In the genomic region with DNA sequence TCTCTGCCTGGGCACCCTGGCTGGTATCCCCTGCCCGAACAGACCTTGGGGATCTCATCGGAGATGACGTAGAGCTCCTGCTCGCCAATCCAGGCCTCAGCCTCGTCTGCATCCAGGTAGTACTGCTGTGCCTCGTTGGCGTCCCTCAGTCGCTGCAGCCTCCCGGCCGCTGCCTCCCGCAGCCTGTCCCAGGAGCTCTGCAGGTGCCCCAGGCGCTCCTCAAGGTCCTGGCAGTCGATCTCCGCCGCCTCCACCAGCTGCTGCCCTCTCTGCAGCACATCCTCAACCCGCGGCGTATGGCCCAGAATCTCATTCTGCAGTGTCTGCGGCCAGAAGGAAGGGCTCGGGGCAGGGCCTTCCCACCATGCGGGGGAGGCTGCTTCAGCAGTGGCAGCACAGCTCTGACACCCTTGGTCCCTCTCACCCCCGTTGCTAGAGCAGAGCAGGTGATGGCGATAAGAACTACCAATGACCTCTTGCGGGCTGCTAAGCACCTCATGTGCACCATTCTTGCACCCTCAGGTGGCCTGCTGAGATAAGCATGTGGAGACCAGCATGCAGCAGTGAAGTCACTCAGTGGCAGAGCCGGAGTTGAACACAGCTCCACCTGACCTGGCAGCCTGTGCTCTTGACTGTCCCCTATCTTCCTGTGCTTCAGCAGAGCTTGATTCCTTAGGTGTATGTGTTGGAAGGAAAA, we compare ENCODE assay signal across 16 cellular contexts.
DNase-seq lines count a peak whose midpoint lies in the region; ATAC-seq, FAIRE-seq and TF ChIP-seq lines count a peak whose summit lies in the region.
"Had no signal": no experiment of that assay in that cellular context is flagged by ENCODE, and none has a peak within 500 bp of the region (broad histone marks: within the 10 kb centered on the region; RNA-seq: fewer than 3 reads in every experiment).

No MANE protein-coding gene starts in this region.

- no peak overlapping the region for H3K4ac ChIP-seq in H1 (replicated peaks; ENCODE audit: insufficient read length, low read depth, low read length)

- H2BK12ac ChIP-seq in H1 (ENCODE audit: low read depth, low read length), result peak overlapping the region; percentile 39; the same call in 1 of the 2 replicates

- ATAC-seq in K562, result peak; percentile 73
- no peak for ATAC-seq in GM21717 (IDR thresholded peaks at IDR 0.05; ENCODE audit: unreplicated experiment)
- ATAC-seq: GM12878, GM23338 had no signal

- H2BK120ac ChIP-seq in H1 (replicated peaks; ENCODE audit: low read depth, low read length), result no peak overlapping the region

- no peaks in the 10 kb centered on the region for H3K79me1 ChIP-seq in H1 (ENCODE audit: low read depth, low read length)

- H3K4me3 ChIP-seq in K562, result no peak overlapping the region
- no peak overlapping the region for H3K4me3 ChIP-seq in H1 (ENCODE audit: extremely low read depth in 1 of 4, insufficient read depth in 2 of 4, low read depth in 3 of 4, low read length in 4 of 4)
- no peak overlapping the region for H3K4me3 ChIP-seq in spleen
- H3K4me3 ChIP-seq in Peyer's patch, result no peak overlapping the region
- H3K4me3 ChIP-seq: GM12878, GM23338 had no signal

- no peak overlapping the region for H2BK15ac ChIP-seq in H1 (ENCODE audit: low read length)

- POLR2A ChIA-PET in K562 (lab: Yijun Ruan, JAX), result interaction anchor here (1.8 to 1.9 kb wide), 2 partner anchors 11 to 13 kb away, joined by 3 to 9 read pairs; no protein-coding TSS in a partner anchor
- POLR2A ChIA-PET in H1 (lab: Charles Lee; ENCODE audit: partially characterized antibody), result interaction anchor here (0.6 kb wide), 1 partner anchor 227 kb away, joined by 4 read pairs; no protein-coding TSS in a partner anchor

- H4K8ac ChIP-seq in H1 (ENCODE audit: extremely low read depth, insufficient read depth, low read length), result peak overlapping the region; percentile 1; the same call in 1 of the 2 replicates

- no peak overlapping the region for H3K4me2 ChIP-seq in K562 (ENCODE audit: insufficient read depth, low read length)
- H3K4me2 ChIP-seq in H1 (ENCODE audit: insufficient read depth in 1 of 2, low read depth in 2 of 2, low read length in 2 of 2), result no peak overlapping the region
- H3K4me2 ChIP-seq: GM23338 had no signal

- H3K27ac ChIP-seq in K562 (ENCODE audit: extremely low read depth, low read depth, low read length) (no peak overlapping the region), H1 (ENCODE audit: low read depth, low read length) (no peak overlapping the region), spleen (no peak overlapping the region), Peyer's patch (no peak overlapping the region)
- H3K27ac ChIP-seq: HL-60 had no signal

- H3K9me1 ChIP-seq in K562 (ENCODE audit: control insufficient read depth, insufficient read depth, low read length), result no peaks in the 10 kb centered on the region

- CTCF ChIA-PET in K562 (lab: Yijun Ruan, JAX; ENCODE audit: low intra/inter-chr PET ratio) (no interaction called here), H1 (lab: Charles Lee; ENCODE audit: partially characterized antibody) (interaction anchor here (0.9 to 9.1 kb wide), 18 partner anchors 8 to 178 kb away, joined by 3 to 96 read pairs (median 4); a partner anchor contains a TSS)

- 71% methylated on average over 16 of the region's 25 CpGs for WGBS in K562 (ENCODE audit: insufficient coverage, low coverage, missing lambda C conversion rate)
- 95% methylated on average over 23 of the region's 25 CpGs; no CpG with 5 or more reads in 1 of the 2 experiments for WGBS in H1 (ENCODE audit: extremely low coverage in 1 of 2, insufficient coverage in 1 of 2, insufficient read length in 1 of 2, insufficient replicate concordance in 2 of 2, low coverage in 1 of 2, low lambda C conversion rate in 2 of 2, missing lambda C conversion rate in 1 of 2), 2 experiments
- 88 to 96% (median 93%) methylated on average over 20 to 25 of the region's 25 CpGs for WGBS in spleen, 5 donors

- TF ChIP-seq RAD21 in K562 (CRISPR knock-in tag; conservative IDR thresholded peaks at IDR 0.05 in 1 of 2, IDR thresholded peaks at IDR 0.05 in 1 of 2) (no peak), H1 (IDR thresholded peaks at IDR 0.05 in 1 of 2, conservative IDR thresholded peaks at IDR 0.05 in 1 of 2; ENCODE audit: low read depth in 2 of 2, low read length in 2 of 2) (no peak)

- peaks cover 0 to 7% of the 10 kb centered on the region in 2 experiments; a peak in 2 of 5 replicates for H3K4me1 ChIP-seq in K562 (replicated peaks in 1 of 2; ENCODE audit: control insufficient read depth in 2 of 2, insufficient read depth in 2 of 2, low read length in 2 of 2)
- H3K4me1 ChIP-seq in H1 (replicated peaks in 1 of 4; ENCODE audit: control insufficient read depth in 3 of 4, insufficient read depth in 4 of 4, low read length in 3 of 4), result no peaks in the 10 kb centered on the region
- peaks cover 0 to 13% (median 5%) of the 10 kb centered on the region in 6 donors for H3K4me1 ChIP-seq in spleen
- H3K4me1 ChIP-seq in Peyer's patch, result no peaks in the 10 kb centered on the region

- H3K23me2 ChIP-seq in H1 (ENCODE audit: low read depth, low read length), result no peaks in the 10 kb centered on the region

- peak overlapping the region; percentile 10 for H4K5ac ChIP-seq in H1 (ENCODE audit: insufficient read length, low read depth, low read length)

- no peak for TF ChIP-seq POLR2A in K562 (conservative IDR thresholded peaks at IDR 0.05)
- no peak for TF ChIP-seq POLR2A in H1 (IDR thresholded peaks at IDR 0.05; ENCODE audit: control extremely low read depth in 1 of 2, low read depth in 2 of 2, low read length in 2 of 2)
- no peak for TF ChIP-seq POLR2A in spleen (IDR thresholded peaks at IDR 0.05)
- no peak for TF ChIP-seq POLR2A in Peyer's patch (IDR thresholded peaks at IDR 0.05)

- H3K9me3 ChIP-seq in K562 (replicated peaks; ENCODE audit: control insufficient read depth, insufficient read depth, low read depth, low read length), result no peaks in the 10 kb centered on the region
- peaks cover 15 to 26% of the 10 kb centered on the region in 2 experiments for H3K9me3 ChIP-seq in H1 (ENCODE audit: insufficient read depth in 2 of 2, low read depth in 1 of 2, low read length in 1 of 2)
- no peaks in the 10 kb centered on the region for H3K9me3 ChIP-seq in spleen
- no peaks in the 10 kb centered on the region for H3K9me3 ChIP-seq in Peyer's patch

- DNase-seq in HTR-8/SVneo (ENCODE audit: insufficient read length, low spot score), result no peak
- DNase-seq in K562 (ENCODE audit: extremely low read depth in 1 of 4, low spot score in 3 of 4), result peak; percentile 41 to 59 (median 52)
- no peak for DNase-seq in H1 (ENCODE audit: low read depth in 1 of 2, low spot score in 2 of 2)
- peak; percentile 62 for DNase-seq in spleen
- no peak for DNase-seq in NCI-H774 (lab: John Stamatoyannopoulos, UW)
- no peak for DNase-seq in Peyer's patch
- DNase-seq: Calu3; CD4-positive, alpha-beta T cell; DMS 273 treated with DMSO at 0.1 percent for 48 hours; H9 had no signal

- peaks cover 87% of the 10 kb centered on the region; the same call in 2 of the 3 replicates for H3K36me3 ChIP-seq in K562 (ENCODE audit: control insufficient read depth, insufficient read depth, low read length)
- no peaks in the 10 kb centered on the region for H3K36me3 ChIP-seq in H1 (ENCODE audit: control insufficient read depth in 2 of 4, insufficient read depth in 4 of 4, low read length in 3 of 4)
- no peaks in the 10 kb centered on the region for H3K36me3 ChIP-seq in spleen
- H3K36me3 ChIP-seq in Peyer's patch, result no peaks in the 10 kb centered on the region

- H2BK20ac ChIP-seq in H1 (ENCODE audit: low read length), result no peak overlapping the region

- H4K20me1 ChIP-seq in K562 (replicated peaks; ENCODE audit: control insufficient read depth, insufficient read depth, low read length) (no peaks in the 10 kb centered on the region), H1 (replicated peaks in 1 of 2; ENCODE audit: control insufficient read depth in 1 of 2, insufficient read depth in 2 of 2, low read length in 2 of 2) (no peaks in the 10 kb centered on the region)

- TF ChIP-seq EP300 in K562 (IDR thresholded peaks at IDR 0.05; ENCODE audit: low read length), result no peak
- TF ChIP-seq EP300 in H1 (IDR thresholded peaks at IDR 0.05; ENCODE audit: borderline replicate concordance in 1 of 2, low read depth in 2 of 2, low read length in 2 of 2), result no peak

- no TSS peak for BruUV-seq in K562 (replicated peaks; lab: Mats Ljungman, UMichigan)

- H3K79me2 ChIP-seq in K562 (ENCODE audit: control insufficient read depth, insufficient read depth, low read length) (no peaks in the 10 kb centered on the region), H1 (ENCODE audit: control insufficient read depth in 1 of 2, insufficient read depth in 2 of 2, low read length in 2 of 2) (no peaks in the 10 kb centered on the region)

- intact Hi-C loops in K562 (cut with micrococcal nuclease), result no loop called here
- intact Hi-C loops in spleen (cut with DNase I; ENCODE audit: low total_unique reads), result no loop called here

- in situ Hi-C loops in K562 (cut with MboI), result no loop called here

- no peak overlapping the region for H3K18ac ChIP-seq in H1 (ENCODE audit: extremely low read depth, low read length)

- H3K27me3 ChIP-seq in K562 (ENCODE audit: control insufficient read depth in 2 of 2, insufficient read depth in 2 of 2, low read length in 2 of 2) (no peaks in the 10 kb centered on the region), H1 (replicated peaks in 1 of 4; ENCODE audit: control insufficient read depth in 3 of 4, extremely low read depth in 1 of 4, insufficient read depth in 3 of 4, low read length in 3 of 4) (no peaks in the 10 kb centered on the region), spleen (replicated peaks in 1 of 7) (no peaks in the 10 kb centered on the region), Peyer's patch (no peaks in the 10 kb centered on the region)

- no peak overlapping the region for H3K23ac ChIP-seq in H1 (ENCODE audit: insufficient read length)

- FAIRE-seq in HTR-8/SVneo (lab: Jason Lieb, UNC) (peak; percentile 98), K562 (lab: Jason Lieb, UNC) (peak; percentile 40), H1 (lab: Jason Lieb, UNC) (no peak)
- FAIRE-seq: A204.1, GM12878, GM18507 had no signal

- no peak overlapping the region for H4K91ac ChIP-seq in H1 (replicated peaks; ENCODE audit: insufficient read length, low read length)

- H3K56ac ChIP-seq in H1 (replicated peaks; ENCODE audit: insufficient read length, low read depth, low read length), result no peak overlapping the region

- TF ChIP-seq CTCF in K562 (IDR thresholded peaks at IDR 0.05 in 2 of 3, conservative IDR thresholded peaks at IDR 0.05 in 1 of 3; ENCODE audit: insufficient read depth in 2 of 3, low read depth in 1 of 3, low read length in 3 of 3) (no peak), H1 (IDR thresholded peaks at IDR 0.05; ENCODE audit: control extremely low read depth in 1 of 3, insufficient read depth in 1 of 3, low read depth in 1 of 3, low read length in 3 of 3) (no peak), spleen (IDR thresholded peaks at IDR 0.05 in 8 of 11, conservative IDR thresholded peaks at IDR 0.05 in 3 of 11) (no peak), Peyer's patch (IDR thresholded peaks at IDR 0.05) (no peak)

- no peak overlapping the region for H2BK5ac ChIP-seq in H1 (ENCODE audit: low read depth, low read length)

- no peak overlapping the region for H3K9ac ChIP-seq in K562 (ENCODE audit: insufficient read depth in 1 of 2, low read depth in 2 of 2, low read length in 2 of 2)
- H3K9ac ChIP-seq in H1 (replicated peaks in 1 of 4; ENCODE audit: extremely low read depth in 1 of 4, low read depth in 3 of 4, low read length in 3 of 4), result no peak overlapping the region; a peak in 1 of 7 replicates

- H3K14ac ChIP-seq in H1 (ENCODE audit: insufficient read length), result no peak overlapping the region

- H2AFZ ChIP-seq in K562 (ENCODE audit: low read depth, low read length) (no peak overlapping the region), H1 (ENCODE audit: low read length) (no peak overlapping the region)
- H2AFZ ChIP-seq: GM23338 had no signal

- H2AK5ac ChIP-seq in H1 (ENCODE audit: low read depth, low read length), result no peak overlapping the region

Comparison
In these comparisons a context has a peak if more than half of its experiments do, and no peak if none do; other contexts are left out.
1. DNase-seq: peak in K562 (4 of 4) and spleen (single experiment); none in HTR-8/SVneo (single experiment), H1 (0 of 2), NCI-H774 (single experiment) and Peyer's patch (0 of 3).